Comparison of ENCODE assay signal across 8 cellular contexts in the genomic region with DNA sequence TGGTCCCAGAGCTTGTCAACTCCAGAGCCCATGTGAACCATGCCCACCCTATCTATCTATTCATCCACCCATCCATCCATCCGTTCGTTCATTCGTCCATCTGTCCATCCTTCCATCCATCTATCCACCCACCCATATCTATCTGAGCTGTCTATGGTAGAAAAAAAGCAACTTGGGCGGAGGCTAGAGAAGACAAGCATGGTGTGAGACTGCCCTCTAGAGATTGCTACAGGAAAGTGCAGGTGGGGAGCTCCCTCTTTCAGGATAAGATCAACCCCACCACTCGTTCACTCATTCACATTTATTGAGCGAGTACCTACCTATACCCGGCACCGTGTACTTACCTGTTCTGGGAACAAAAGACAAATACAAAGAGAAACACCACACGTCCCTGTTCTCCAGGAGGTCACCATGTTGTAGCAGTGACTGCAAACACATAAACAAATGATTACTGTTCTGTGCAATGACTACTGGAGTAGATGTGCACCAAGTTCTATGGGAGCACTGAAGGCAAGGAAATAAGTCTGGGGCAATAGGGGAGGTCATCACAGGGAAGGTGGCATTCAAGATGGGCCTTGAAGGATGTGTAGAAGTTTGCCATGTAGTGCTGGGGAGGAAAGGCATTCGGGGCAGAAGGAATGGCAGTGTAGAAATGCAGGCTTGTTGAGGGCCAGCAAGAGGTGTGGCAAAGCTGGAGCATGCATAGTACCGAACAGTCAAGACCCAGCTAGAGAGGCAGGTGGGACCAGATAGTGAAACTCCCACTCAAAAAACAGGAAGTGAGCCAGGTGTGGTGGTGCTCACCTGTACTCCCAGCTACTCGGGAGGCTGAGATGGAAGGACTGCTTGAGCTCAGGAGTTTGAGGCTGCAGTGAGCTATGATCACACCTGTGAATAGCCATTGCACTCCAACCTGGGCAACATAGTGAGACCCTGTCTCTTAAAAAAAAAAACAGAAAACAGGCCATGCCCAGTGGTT. TPM values are rescaled to one million over a fixed set of nuclear protein-coding genes. Genes with fewer than 3 reads are reported as not detected.
DNase-seq lines count a peak whose midpoint lies in the region; ATAC-seq and TF ChIP-seq lines count a peak whose summit lies in the region.

No MANE protein-coding gene starts in this region.

- H3K36me3 Mint-ChIP-seq in WTC11: no peaks in the 10 kb centered on the region
- H3K36me3 Mint-ChIP-seq in central memory CD8-positive, alpha-beta T cell (ENCODE audit: insufficient read depth): no peaks in the 10 kb centered on the region

- POLR2A ChIA-PET in BJ (lab: Charles Lee) (interaction anchor here (0.5 kb wide), 1 partner anchor 65 kb away, joined by 4 read pairs; no protein-coding TSS in a partner anchor), HEK293T (lab: Yijun Ruan, JAX) (interaction anchor here (0.7 to 1.6 kb wide), 7 partner anchors 13 to 253 kb away, joined by 3 to 8 read pairs (median 4); partner anchors contain the start of genes ATP5MC1, HOXB13, HOXB9 and TTLL6), WTC11 (lab: Charles Lee) (interaction anchor here (0.5 to 1.1 kb wide), 8 partner anchors 13 to 201 kb away, joined by 3 to 5 read pairs (median 4); partner anchors contain the start of genes ATP5MC1, PRAC2, TTLL6 and UBE2Z)

- H3K9me3 Mint-ChIP-seq in WTC11: no peaks in the 10 kb centered on the region
- no peaks in the 10 kb centered on the region for H3K9me3 Mint-ChIP-seq in central memory CD8-positive, alpha-beta T cell

- CTCF ChIA-PET in BJ (lab: Yijun Ruan, JAX): interaction anchor here (0.6 to 28.8 kb wide), 51 partner anchors 8 to 705 kb away, joined by 3 to 719 read pairs (median 6); partner anchors contain the start of genes ATP5MC1, HOXB13, HOXB9 and PRAC1
- CTCF ChIA-PET in HEK293T (lab: Yijun Ruan, JAX): interaction anchor here (0.5 to 8.7 kb wide), 50 partner anchors 10 to 521 kb away, joined by 3 to 150 read pairs (median 4); partner anchors contain the start of genes ATP5MC1, HOXB13, PRAC2 and TTLL6
- CTCF ChIA-PET in WTC11 (lab: Charles Lee): interaction anchor here (0.5 to 7.6 kb wide), 82 partner anchors 9 to 750 kb away, joined by 3 to 355 read pairs (median 6); partner anchors contain the start of genes ATP5MC1, CALCOCO2, HOXB13 and HOXB4

- H3K4me3 Mint-ChIP-seq in WTC11: no peak overlapping the region
- H3K4me3 Mint-ChIP-seq in central memory CD8-positive, alpha-beta T cell: no peak overlapping the region

- H3K4me1 Mint-ChIP-seq in WTC11: no peaks in the 10 kb centered on the region
- no peaks in the 10 kb centered on the region for H3K4me1 Mint-ChIP-seq in central memory CD8-positive, alpha-beta T cell

- DNase-seq in BJ (ENCODE audit: low read depth) (no peak), HEK293T (ENCODE audit: extremely low spot score) (peak; percentile 85), NCI-H345 treated with DMSO at 0.1 percent for 48 hours (lab: John Stamatoyannopoulos, UW; ENCODE audit: unreplicated experiment) (peak; percentile 75), WTC11 (ENCODE audit: low spot score) (peak; percentile 68), kidney glomerular epithelial cell (lab: John Stamatoyannopoulos, UW) (peak; percentile 56)
- peak in 1 of 2 donors; percentile 59 for DNase-seq in central memory CD8-positive, alpha-beta T cell (ENCODE audit: low spot score in 2 of 2)
- DNase-seq in stimulated activated CD4-positive, alpha-beta T cell treated with anti-CD3 and anti-CD28 coated beads, TNF-alpha, amount 100 ng/mL, for 24 hours (ENCODE audit: low read depth in 3 of 3): peak in 2 of 3 experiments; percentile 18 to 42

- no peaks in the 10 kb centered on the region for H3K27me3 Mint-ChIP-seq in WTC11 (ENCODE audit: low read depth)
- no peaks in the 10 kb centered on the region for H3K27me3 Mint-ChIP-seq in central memory CD8-positive, alpha-beta T cell

- H3K36me3 ChIP-seq in BJ (ENCODE audit: control insufficient read depth, insufficient read depth, low read length): no peaks in the 10 kb centered on the region

- TF ChIP-seq CTCF in BJ (IDR thresholded peaks at IDR 0.05; ENCODE audit: insufficient read depth, low read depth, low read length) (peak; percentile 95), WTC11 (IDR thresholded peaks at IDR 0.05) (peak; percentile 95)

- no peak overlapping the region for H3K4me3 ChIP-seq in BJ (ENCODE audit: low read depth, low read length)

- H3K27me3 ChIP-seq in BJ (ENCODE audit: control insufficient read depth, insufficient read depth, low read length): no peaks in the 10 kb centered on the region

- peak; percentile 83 for ATAC-seq in WTC11
- peak; percentile 67 for ATAC-seq in central memory CD8-positive, alpha-beta T cell (replicated peaks; ENCODE audit: extremely low read depth, poor library complexity, severe bottlenecking)
- no peak for ATAC-seq in GM21526 (IDR thresholded peaks at IDR 0.05; ENCODE audit: low FRiP score, unreplicated experiment)

- no peak overlapping the region for H3K27ac Mint-ChIP-seq in WTC11
- no peak overlapping the region for H3K27ac Mint-ChIP-seq in central memory CD8-positive, alpha-beta T cell (ENCODE audit: low read depth)

TF ChIP-seq in HEK293T, 16 proteins besides CTCF, POLR2A, EP300 and RAD21:
- TF ChIP-seq, protein P1, sequence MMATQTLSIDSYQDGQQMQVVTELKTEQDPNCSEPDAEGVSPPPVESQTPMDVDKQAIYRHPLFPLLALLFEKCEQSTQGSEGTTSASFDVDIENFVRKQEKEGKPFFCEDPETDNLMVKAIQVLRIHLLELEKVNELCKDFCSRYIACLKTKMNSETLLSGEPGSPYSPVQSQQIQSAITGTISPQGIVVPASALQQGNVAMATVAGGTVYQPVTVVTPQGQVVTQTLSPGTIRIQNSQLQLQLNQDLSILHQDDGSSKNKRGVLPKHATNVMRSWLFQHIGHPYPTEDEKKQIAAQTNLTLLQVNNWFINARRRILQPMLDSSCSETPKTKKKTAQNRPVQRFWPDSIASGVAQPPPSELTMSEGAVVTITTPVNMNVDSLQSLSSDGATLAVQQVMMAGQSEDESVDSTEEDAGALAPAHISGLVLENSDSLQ (IDR thresholded peaks at IDR 0.05): peak; percentile 64
- TF ChIP-seq CTBP1 (IDR thresholded peaks at IDR 0.05; ENCODE audit: borderline replicate concordance) (peak; percentile 32; the same call in 1 of the 2 replicates), ZNF384 (IDR thresholded peaks at IDR 0.05) (peak; percentile 91), NFRKB (IDR thresholded peaks at IDR 0.05) (no peak)
TF ChIP-seq in HEK293T: peak in this region for 3.

TF ChIP-seq in WTC11, 78 proteins besides CTCF, POLR2A, EP300 and RAD21 (continues in another document):
- no peak for TF ChIP-seq PRRX2 (CRISPR knock-in tag; IDR thresholded peaks at IDR 0.05)
- no peak for TF ChIP-seq PRDM15 (CRISPR knock-in tag; IDR thresholded peaks at IDR 0.05)
- no peak for TF ChIP-seq ZNF281 (CRISPR knock-in tag; IDR thresholded peaks at IDR 0.05)
- no peak for TF ChIP-seq SOX15 (CRISPR knock-in tag; IDR thresholded peaks at IDR 0.05)

RNA-seq across cellular contexts. Expression of gene ATP5MC1, which starts 13.4 kb away (rescaled TPM):
- polyA plus RNA-seq in BJ (2011; rRNA removed): 139 and 142 TPM in 2 replicates
- polyA minus RNA-seq in BJ (2011; rRNA and poly(A)+ RNA removed): 34.4 and 75.3 TPM in 2 replicates
- total RNA-seq in WTC11 (2021): 141 to 156 TPM (median 144 TPM) in 3 replicates

RNA-seq across cellular contexts. Expression of gene UBE2Z, which starts 29.0 kb away (rescaled TPM):
- 166 and 190 TPM in 2 replicates for polyA plus RNA-seq in BJ (2011; rRNA removed)
- polyA minus RNA-seq in BJ (2011; rRNA and poly(A)+ RNA removed): 92.5 and 155 TPM in 2 replicates
- 65.1 to 69.7 TPM (median 68.4 TPM) in 3 replicates for total RNA-seq in WTC11 (2021)

RNA-seq across cellular contexts. Expression of gene CALCOCO2, which starts 48.4 kb away (rescaled TPM):
- 108 and 137 TPM in 2 replicates for polyA plus RNA-seq in BJ (2011; rRNA removed)
- polyA minus RNA-seq in BJ (2011; rRNA and poly(A)+ RNA removed): 70.6 and 73.6 TPM in 2 replicates
- total RNA-seq in WTC11 (2021): 27.0 to 32.6 TPM (median 31.2 TPM) in 3 replicates
